In genomic region chr7:116953727-116954442, GRCh38 we compare ENCODE assay signal across 1 cellular context.
TF ChIP-seq lines count a peak whose summit lies in the region.

No MANE protein-coding gene starts in this region.

TF ChIP-seq in K562, 482 proteins besides CTCF, POLR2A, EP300 and RAD21 (continued from another document and continues in another):
- TF ChIP-seq, protein P1, sequence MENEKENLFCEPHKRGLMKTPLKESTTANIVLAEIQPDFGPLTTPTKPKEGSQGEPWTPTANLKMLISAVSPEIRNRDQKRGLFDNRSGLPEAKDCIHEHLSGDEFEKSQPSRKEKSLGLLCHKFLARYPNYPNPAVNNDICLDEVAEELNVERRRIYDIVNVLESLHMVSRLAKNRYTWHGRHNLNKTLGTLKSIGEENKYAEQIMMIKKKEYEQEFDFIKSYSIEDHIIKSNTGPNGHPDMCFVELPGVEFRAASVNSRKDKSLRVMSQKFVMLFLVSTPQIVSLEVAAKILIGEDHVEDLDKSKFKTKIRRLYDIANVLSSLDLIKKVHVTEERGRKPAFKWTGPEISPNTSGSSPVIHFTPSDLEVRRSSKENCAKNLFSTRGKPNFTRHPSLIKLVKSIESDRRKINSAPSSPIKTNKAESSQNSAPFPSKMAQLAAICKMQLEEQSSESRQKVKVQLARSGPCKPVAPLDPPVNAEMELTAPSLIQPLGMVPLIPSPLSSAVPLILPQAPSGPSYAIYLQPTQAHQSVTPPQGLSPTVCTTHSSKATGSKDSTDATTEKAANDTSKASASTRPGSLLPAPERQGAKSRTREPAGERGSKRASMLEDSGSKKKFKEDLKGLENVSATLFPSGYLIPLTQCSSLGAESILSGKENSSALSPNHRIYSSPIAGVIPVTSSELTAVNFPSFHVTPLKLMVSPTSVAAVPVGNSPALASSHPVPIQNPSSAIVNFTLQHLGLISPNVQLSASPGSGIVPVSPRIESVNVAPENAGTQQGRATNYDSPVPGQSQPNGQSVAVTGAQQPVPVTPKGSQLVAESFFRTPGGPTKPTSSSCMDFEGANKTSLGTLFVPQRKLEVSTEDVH (IDR thresholded peaks at IDR 0.05; ENCODE audit: low read depth, partially characterized antibody) = peak; percentile 57
- no peak for TF ChIP-seq ZNF224 (CRISPR knock-in tag; IDR thresholded peaks at IDR 0.05)
- TF ChIP-seq, protein P2, sequence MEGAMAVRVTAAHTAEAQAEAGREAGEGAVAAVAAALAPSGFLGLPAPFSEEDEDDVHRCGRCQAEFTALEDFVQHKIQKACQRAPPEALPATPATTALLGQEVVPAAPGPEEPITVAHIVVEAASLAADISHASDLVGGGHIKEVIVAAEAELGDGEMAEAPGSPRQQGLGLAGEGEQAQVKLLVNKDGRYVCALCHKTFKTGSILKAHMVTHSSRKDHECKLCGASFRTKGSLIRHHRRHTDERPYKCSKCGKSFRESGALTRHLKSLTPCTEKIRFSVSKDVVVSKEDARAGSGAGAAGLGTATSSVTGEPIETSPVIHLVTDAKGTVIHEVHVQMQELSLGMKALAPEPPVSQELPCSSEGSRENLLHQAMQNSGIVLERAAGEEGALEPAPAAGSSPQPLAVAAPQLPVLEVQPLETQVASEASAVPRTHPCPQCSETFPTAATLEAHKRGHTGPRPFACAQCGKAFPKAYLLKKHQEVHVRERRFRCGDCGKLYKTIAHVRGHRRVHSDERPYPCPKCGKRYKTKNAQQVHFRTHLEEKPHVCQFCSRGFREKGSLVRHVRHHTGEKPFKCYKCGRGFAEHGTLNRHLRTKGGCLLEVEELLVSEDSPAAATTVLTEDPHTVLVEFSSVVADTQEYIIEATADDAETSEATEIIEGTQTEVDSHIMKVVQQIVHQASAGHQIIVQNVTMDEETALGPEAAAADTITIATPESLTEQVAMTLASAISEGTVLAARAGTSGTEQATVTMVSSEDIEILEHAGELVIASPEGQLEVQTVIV (CRISPR knock-in tag; IDR thresholded peaks at IDR 0.05; ENCODE audit: borderline replicate concordance) = peak; percentile 67
- 0 out of 2 replicates have a peak, but pooled peaks have one; percentile 64 for TF ChIP-seq HDAC2 (IDR thresholded peaks at IDR 0.05)
- 0 out of 2 replicates have a peak, but pooled peaks have one; percentile 4 for TF ChIP-seq STAT5A (IDR thresholded peaks at IDR 0.05; ENCODE audit: borderline replicate concordance, low read length)
- TF ChIP-seq ZNF707 (CRISPR knock-in tag; conservative IDR thresholded peaks at IDR 0.05) = no peak
- no peak for TF ChIP-seq XRCC3 (IDR thresholded peaks at IDR 0.05)
- peak; percentile 79; the same call in 1 of the 2 replicates for TF ChIP-seq BACH1 (tag; IDR thresholded peaks at IDR 0.05)
- no peak for TF ChIP-seq SREBF2 (CRISPR knock-in tag; IDR thresholded peaks at IDR 0.05)
- TF ChIP-seq KDM1A (IDR thresholded peaks at IDR 0.05) = no peak
- peak; percentile 73; the same call in 1 of the 2 replicates for TF ChIP-seq E2F5 (CRISPR knock-in tag; IDR thresholded peaks at IDR 0.05)
- TF ChIP-seq ARID4B (CRISPR knock-in tag; IDR thresholded peaks at IDR 0.05) = 0 out of 2 replicates have a peak, but pooled peaks have one; percentile 5
- TF ChIP-seq ZNF764 (CRISPR knock-in tag; IDR thresholded peaks at IDR 0.05; ENCODE audit: low read depth) = no peak
- TF ChIP-seq, protein P3, sequence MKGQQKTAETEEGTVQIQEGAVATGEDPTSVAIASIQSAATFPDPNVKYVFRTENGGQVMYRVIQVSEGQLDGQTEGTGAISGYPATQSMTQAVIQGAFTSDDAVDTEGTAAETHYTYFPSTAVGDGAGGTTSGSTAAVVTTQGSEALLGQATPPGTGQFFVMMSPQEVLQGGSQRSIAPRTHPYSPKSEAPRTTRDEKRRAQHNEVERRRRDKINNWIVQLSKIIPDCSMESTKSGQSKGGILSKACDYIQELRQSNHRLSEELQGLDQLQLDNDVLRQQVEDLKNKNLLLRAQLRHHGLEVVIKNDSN (CRISPR knock-in tag; IDR thresholded peaks at IDR 0.05) = no peak
- TF ChIP-seq TFAP4 (CRISPR knock-in tag; IDR thresholded peaks at IDR 0.05; ENCODE audit: borderline replicate concordance) = peak; percentile 68; the same call in 1 of the 2 replicates
- TF ChIP-seq PHF20 (IDR thresholded peaks at IDR 0.05; ENCODE audit: partially characterized antibody) = peak; percentile 12
- peak; percentile 43 for TF ChIP-seq CHD1 (IDR thresholded peaks at IDR 0.05; ENCODE audit: low read length)
- 0 out of 2 replicates have a peak, but pooled peaks have one; percentile 14 for TF ChIP-seq PKNOX1 (IDR thresholded peaks at IDR 0.05)
- no peak; the same call in 1 of the 2 replicates for TF ChIP-seq ZNF263 (CRISPR knock-in tag; IDR thresholded peaks at IDR 0.05; ENCODE audit: borderline replicate concordance)
- no peak for TF ChIP-seq BMI1 (IDR thresholded peaks at IDR 0.05; ENCODE audit: low read length)
- TF ChIP-seq FOSL1 (tag; conservative IDR thresholded peaks at IDR 0.05) = peak; percentile 94
- TF ChIP-seq CGGBP1 (CRISPR knock-in tag; IDR thresholded peaks at IDR 0.05) = no peak
- peak; percentile 41; the same call in 1 of the 2 replicates for TF ChIP-seq THAP7 (CRISPR knock-in tag; IDR thresholded peaks at IDR 0.05)
- TF ChIP-seq, protein P4, sequence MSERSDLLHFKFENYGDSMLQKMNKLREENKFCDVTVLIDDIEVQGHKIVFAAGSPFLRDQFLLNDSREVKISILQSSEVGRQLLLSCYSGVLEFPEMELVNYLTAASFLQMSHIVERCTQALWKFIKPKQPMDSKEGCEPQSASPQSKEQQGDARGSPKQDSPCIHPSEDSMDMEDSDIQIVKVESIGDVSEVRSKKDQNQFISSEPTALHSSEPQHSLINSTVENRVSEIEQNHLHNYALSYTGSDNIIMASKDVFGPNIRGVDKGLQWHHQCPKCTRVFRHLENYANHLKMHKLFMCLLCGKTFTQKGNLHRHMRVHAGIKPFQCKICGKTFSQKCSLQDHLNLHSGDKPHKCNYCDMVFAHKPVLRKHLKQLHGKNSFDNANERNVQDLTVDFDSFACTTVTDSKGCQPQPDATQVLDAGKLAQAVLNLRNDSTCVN (CRISPR knock-in tag; IDR thresholded peaks at IDR 0.05) = no peak
- no peak for TF ChIP-seq LEF1 (IDR thresholded peaks at IDR 0.05)
- TF ChIP-seq, protein P5, sequence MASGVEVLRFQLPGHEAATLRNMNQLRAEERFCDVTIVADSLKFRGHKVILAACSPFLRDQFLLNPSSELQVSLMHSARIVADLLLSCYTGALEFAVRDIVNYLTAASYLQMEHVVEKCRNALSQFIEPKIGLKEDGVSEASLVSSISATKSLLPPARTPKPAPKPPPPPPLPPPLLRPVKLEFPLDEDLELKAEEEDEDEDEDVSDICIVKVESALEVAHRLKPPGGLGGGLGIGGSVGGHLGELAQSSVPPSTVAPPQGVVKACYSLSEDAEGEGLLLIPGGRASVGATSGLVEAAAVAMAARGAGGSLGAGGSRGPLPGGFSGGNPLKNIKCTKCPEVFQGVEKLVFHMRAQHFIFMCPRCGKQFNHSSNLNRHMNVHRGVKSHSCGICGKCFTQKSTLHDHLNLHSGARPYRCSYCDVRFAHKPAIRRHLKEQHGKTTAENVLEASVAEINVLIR (CRISPR knock-in tag; IDR thresholded peaks at IDR 0.05) = peak; percentile 86
- 0 out of 2 replicates have a peak, but pooled peaks have one; percentile 22 for TF ChIP-seq JUNB (CRISPR knock-in tag; conservative IDR thresholded peaks at IDR 0.05)
- no peak for TF ChIP-seq NR4A1 (CRISPR knock-in tag; IDR thresholded peaks at IDR 0.05)
- TF ChIP-seq NR4A1 (tag; IDR thresholded peaks at IDR 0.05) = peak; percentile 19; the same call in 1 of the 2 replicates
- peak; percentile 81 for TF ChIP-seq VEZF1 (CRISPR knock-in tag; IDR thresholded peaks at IDR 0.05)
- TF ChIP-seq KAT8 (IDR thresholded peaks at IDR 0.05; ENCODE audit: low read depth) = no peak
- TF ChIP-seq CREB3 (tag; conservative IDR thresholded peaks at IDR 0.05; ENCODE audit: low read depth) = no peak
- peak in 1 of 2 experiments; percentile 15; a peak in 2 of 4 replicates for TF ChIP-seq RCOR1 (IDR thresholded peaks at IDR 0.05; ENCODE audit: borderline replicate concordance in 1 of 2, low read depth in 2 of 2, low read length in 2 of 2)
